Comparison of ENCODE assay signal across 15 cellular contexts in genomic region chr4:39406763-39407583, GRCh38. TPM values are rescaled to one million over a fixed set of nuclear protein-coding genes. Genes with fewer than 3 reads are reported as not detected.
A peak's percentile ranks its signal among the peaks of the same experiment; 100 is the strongest.
DNase-seq lines count a peak whose midpoint lies in the region; ATAC-seq, FAIRE-seq and TF ChIP-seq lines count a peak whose summit lies in the region.
"Had no signal": no experiment of that assay in that cellular context is flagged by ENCODE, and none has a peak within 500 bp of the region (broad histone marks: within the 10 kb centered on the region; RNA-seq: fewer than 3 reads in every experiment).

TSS of gene KLB (plus strand) at chr4:39406930. CDS start at chr4:39406950, 20 bp downstream.

- H3K4me1 ChIP-seq in HEK293 (ENCODE audit: control insufficient read depth, insufficient read depth, low read length) (no peaks in the 10 kb centered on the region), K562 (replicated peaks in 1 of 2; ENCODE audit: control insufficient read depth in 2 of 2, insufficient read depth in 2 of 2, low read length in 2 of 2) (no peaks in the 10 kb centered on the region), smooth muscle cell (ENCODE audit: low read depth) (no peaks in the 10 kb centered on the region)

- H2AFZ ChIP-seq in K562 (ENCODE audit: low read depth, low read length) (no peak within 1 kb of the TSS), smooth muscle cell (ENCODE audit: low read depth) (peak within 1 kb of the TSS; percentile 54)

- H3K79me2 ChIP-seq in K562 (ENCODE audit: control insufficient read depth, insufficient read depth, low read length) (no peaks in the 10 kb centered on the region), smooth muscle cell (ENCODE audit: low read depth) (no peaks in the 10 kb centered on the region)

- TF ChIP-seq POLR2A in K562 (conservative IDR thresholded peaks at IDR 0.05): no peak

- H3K27me3 ChIP-seq in K562 (ENCODE audit: control insufficient read depth in 2 of 2, insufficient read depth in 2 of 2, low read length in 2 of 2) (no peaks in the 10 kb centered on the region), smooth muscle cell (ENCODE audit: low read depth) (peaks cover 7% of the 10 kb centered on the region)
- H3K27me3 ChIP-seq: MG63 had no signal

- H3K4me3 ChIP-seq in HEK293 (ENCODE audit: low read depth, low read length) (no peak within 1 kb of the TSS), K562 (no peak within 1 kb of the TSS), smooth muscle cell (peak within 1 kb of the TSS; percentile 17)
- H3K4me3 ChIP-seq: MG63 had no signal

- no peak within 1 kb of the TSS; a peak in 1 of 4 replicates for H3K9ac ChIP-seq in K562 (ENCODE audit: insufficient read depth in 1 of 2, low read depth in 2 of 2, low read length in 2 of 2)
- H3K9ac ChIP-seq in smooth muscle cell (ENCODE audit: low read depth): no peak within 1 kb of the TSS

- no peaks in the 10 kb centered on the region for H3K36me3 ChIP-seq in HEK293 (ENCODE audit: control insufficient read depth in 2 of 2, insufficient read depth in 1 of 2, low read length in 2 of 2)
- no peaks in the 10 kb centered on the region for H3K36me3 ChIP-seq in K562 (ENCODE audit: control insufficient read depth, insufficient read depth, low read length)
- no peaks in the 10 kb centered on the region for H3K36me3 ChIP-seq in smooth muscle cell (ENCODE audit: low read depth)
- H3K36me3 ChIP-seq: MG63 had no signal

- H3K9me1 ChIP-seq in K562 (ENCODE audit: control insufficient read depth, insufficient read depth, low read length): no peaks in the 10 kb centered on the region

- TF ChIP-seq EP300 in K562 (IDR thresholded peaks at IDR 0.05; ENCODE audit: low read length): no peak

- ATAC-seq in K562 (no peak; the same call in 2 of the 3 replicates), left colon (peak; percentile 100), HG02852 (IDR thresholded peaks at IDR 0.05; ENCODE audit: unreplicated experiment) (no peak), GM18868 (IDR thresholded peaks at IDR 0.05; ENCODE audit: unreplicated experiment) (no peak), GM19035 (IDR thresholded peaks at IDR 0.05; ENCODE audit: unreplicated experiment) (no peak)
- ATAC-seq: stimulated activated naive CD8-positive, alpha-beta T cell treated with anti-CD3 and anti-CD28 coated beads, Interleukin-15, Interleukin-2, amounts not matched to agents 100 U/mL and 50 U/mL, for 24 hours had no signal

- H3F3A ChIP-seq in smooth muscle cell (ENCODE audit: low read depth): no peaks in the 10 kb centered on the region

- FAIRE-seq in K562 (lab: Jason Lieb, UNC): no peak
- FAIRE-seq: GM12891 had no signal

- H4K20me1 ChIP-seq in K562 (replicated peaks; ENCODE audit: control insufficient read depth, insufficient read depth, low read length) (no peaks in the 10 kb centered on the region), smooth muscle cell (ENCODE audit: low read depth) (no peaks in the 10 kb centered on the region)

- 4% methylated on average over 12 of the region's 12 CpGs for WGBS in K562 (ENCODE audit: insufficient coverage, low coverage, missing lambda C conversion rate)
- WGBS in smooth muscle cell (ENCODE audit: low lambda C conversion rate): 45% methylated on average over 12 of the region's 12 CpGs

- POLR2A ChIA-PET in HEK293 (lab: Yijun Ruan, JAX): no interaction called here
- POLR2A ChIA-PET in K562 (lab: Yijun Ruan, JAX): interaction anchor here (1.2 to 1.6 kb wide), 3 partner anchors 16 to 173 kb away, joined by 3 to 4 read pairs (median 4); no protein-coding TSS in a partner anchor

- CTCF ChIA-PET in HEK293 (lab: Yijun Ruan, JAX): interaction anchor here (0.6 kb wide), 1 partner anchor 21 kb away, joined by 3 read pairs; no protein-coding TSS in a partner anchor
- CTCF ChIA-PET in K562 (lab: Yijun Ruan, JAX; ENCODE audit: low intra/inter-chr PET ratio): no interaction called here

- no peak for DNase-seq in K562 (ENCODE audit: extremely low read depth in 1 of 4, low spot score in 3 of 4)
- peak; percentile 42 to 49 for DNase-seq in left colon
- DNase-seq in smooth muscle cell (lab: John Stamatoyannopoulos, UW; ENCODE audit: unreplicated experiment): no peak
- DNase-seq: activated naive CD4-positive, alpha-beta T cell; effector CD4-positive, alpha-beta T cell; MG63; NCI-H1930; NCI-H69; stimulated activated naive CD8-positive, alpha-beta T cell treated with anti-CD3 and anti-CD28 coated beads, Interleukin-15, Interleukin-2, amounts not matched to agents 100 U/mL and 50 U/mL, for 24 hours had no signal

- intact Hi-C loops in K562 (cut with micrococcal nuclease) (no loop called here), left colon (cut with DNase I, micrococcal nuclease) (no loop called here)

- no peak for TF ChIP-seq RAD21 in K562 (CRISPR knock-in tag; conservative IDR thresholded peaks at IDR 0.05 in 1 of 2, IDR thresholded peaks at IDR 0.05 in 1 of 2)

- H3K27ac ChIP-seq in HEK293 (ENCODE audit: extremely low read depth, low read depth, low read length) (no peak within 1 kb of the TSS), K562 (ENCODE audit: extremely low read depth, low read depth, low read length) (no peak within 1 kb of the TSS), smooth muscle cell (ENCODE audit: low read depth) (no peak within 1 kb of the TSS)

- TF ChIP-seq CTCF in HEK293 (tag by site-specific recombination; IDR thresholded peaks at IDR 0.05): no peak
- TF ChIP-seq CTCF in K562 (IDR thresholded peaks at IDR 0.05 in 2 of 3, conservative IDR thresholded peaks at IDR 0.05 in 1 of 3; ENCODE audit: insufficient read depth in 2 of 3, low read depth in 1 of 3, low read length in 3 of 3): no peak
- no peak for TF ChIP-seq CTCF in smooth muscle cell (IDR thresholded peaks at IDR 0.05; ENCODE audit: borderline replicate concordance, insufficient read depth, poor library complexity, severe bottlenecking)

- in situ Hi-C loops in K562 (cut with MboI): no loop called here

- H3K4me2 ChIP-seq in K562 (ENCODE audit: insufficient read depth, low read length) (no peak within 1 kb of the TSS), smooth muscle cell (peak within 1 kb of the TSS; percentile 58)

- no peaks in the 10 kb centered on the region for H3K9me3 ChIP-seq in HEK293 (ENCODE audit: control insufficient read depth, insufficient read depth, low read depth, low read length)
- no peaks in the 10 kb centered on the region for H3K9me3 ChIP-seq in K562 (replicated peaks; ENCODE audit: control insufficient read depth, insufficient read depth, low read depth, low read length)
- no peaks in the 10 kb centered on the region for H3K9me3 ChIP-seq in smooth muscle cell (replicated peaks; ENCODE audit: low read depth)
- H3K9me3 ChIP-seq: MG63 had no signal

- no TSS peak for BruUV-seq in K562 (replicated peaks; lab: Mats Ljungman, UMichigan)

TF ChIP-seq in HEK293, 187 proteins besides CTCF, POLR2A, EP300 and RAD21 (continues in another document):
- TF ChIP-seq ZBTB17 (tag by site-specific recombination; IDR thresholded peaks at IDR 0.05) (peak; percentile 73), ZNF660 (tag by site-specific recombination; IDR thresholded peaks at IDR 0.05) (no peak), PRDM1 (tag by site-specific recombination; IDR thresholded peaks at IDR 0.05) (peak; percentile 75)

TF ChIP-seq in K562, 482 proteins besides CTCF, POLR2A, EP300 and RAD21:
- TF ChIP-seq MEIS2 (IDR thresholded peaks at IDR 0.05; ENCODE audit: partially characterized antibody) (peak; percentile 43), RCOR1 (IDR thresholded peaks at IDR 0.05; ENCODE audit: borderline replicate concordance in 1 of 2, low read depth in 2 of 2, low read length in 2 of 2) (peak in 1 of 2 experiments; percentile 42; a peak in 1 of 4 replicates), FOXJ3 (CRISPR knock-in tag; IDR thresholded peaks at IDR 0.05) (no peak)
- TF ChIP-seq, protein P1, sequence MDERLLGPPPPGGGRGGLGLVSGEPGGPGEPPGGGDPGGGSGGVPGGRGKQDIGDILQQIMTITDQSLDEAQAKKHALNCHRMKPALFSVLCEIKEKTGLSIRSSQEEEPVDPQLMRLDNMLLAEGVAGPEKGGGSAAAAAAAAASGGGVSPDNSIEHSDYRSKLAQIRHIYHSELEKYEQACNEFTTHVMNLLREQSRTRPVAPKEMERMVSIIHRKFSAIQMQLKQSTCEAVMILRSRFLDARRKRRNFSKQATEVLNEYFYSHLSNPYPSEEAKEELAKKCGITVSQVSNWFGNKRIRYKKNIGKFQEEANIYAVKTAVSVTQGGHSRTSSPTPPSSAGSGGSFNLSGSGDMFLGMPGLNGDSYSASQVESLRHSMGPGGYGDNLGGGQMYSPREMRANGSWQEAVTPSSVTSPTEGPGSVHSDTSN (CRISPR knock-in tag; IDR thresholded peaks at IDR 0.05; ENCODE audit: low read depth): no peak
- TF ChIP-seq, protein P1 (tag; conservative IDR thresholded peaks at IDR 0.05; ENCODE audit: low read depth): peak; percentile 40; the same call in 1 of the 2 replicates

RNA-seq across cellular contexts. Expression of gene KLB, which starts in this region (rescaled TPM):
- total RNA-seq in K562 (2011; cell fraction: chromatin; rRNA removed; ENCODE audit: low replicate concordance): not detected in 2 replicates
- not detected in 2 replicates for total RNA-seq in K562 (2011; cell fraction: nucleolus; rRNA removed)
- total RNA-seq in K562 (2011; cell fraction: nucleoplasm; rRNA removed): not detected in 2 replicates
- not detected in 2 replicates for total RNA-seq in K562 (2014; rRNA removed)
- not detected in 2 replicates for total RNA-seq in K562 (2014; rRNA removed; fragmentation: Illumina TruSeq; extraction: Trizol)
- not detected in 2 replicates for total RNA-seq in K562 (2015; rRNA removed; fragmentation: Illumina TruSeq; extraction: Trizol)
- total RNA-seq in K562 (2021): 0.04 TPM in 1 of 2 replicates, not detected in the other
- polyA plus RNA-seq in K562 (2011; rRNA removed): not detected in 2 replicates
- not detected in 2 replicates for polyA plus RNA-seq in K562 (2011; cell fraction: cytosol; rRNA removed)
- polyA plus RNA-seq in K562 (2011; cell fraction: nucleus; rRNA removed): not detected in 2 replicates
- polyA plus RNA-seq in K562 (2012): 0.04 and 0.05 TPM in 2 replicates
- not detected in 2 replicates for polyA plus RNA-seq in K562 (2014; fragmentation: Illumina TruSeq; extraction: Trizol)
- polyA plus RNA-seq in K562 (2014; fragmentation: Nextera tagmentation; extraction: Ambion mirVana): under 1 TPM; 0.04 to 0.13 TPM
- polyA plus RNA-seq in K562 (2014; rRNA removed): not detected in 2 replicates
- not detected in 2 replicates for polyA minus RNA-seq in K562 (2011; rRNA and poly(A)+ RNA removed)
- polyA minus RNA-seq in K562 (2011; cell fraction: cytosol; rRNA and poly(A)+ RNA removed): not detected in 2 replicates
- polyA minus RNA-seq in K562 (2011; cell fraction: nucleus; rRNA and poly(A)+ RNA removed): not detected in 2 replicates
- 1 to 10 TPM in 1 of 2 donors, under 1 TPM in 1; 0.64 to 2.3 TPM for total RNA-seq in left colon
- 0.04 TPM in 2 replicates for total RNA-seq in smooth muscle cell
- 0.06 TPM in 1 of 2 replicates, not detected in the other for polyA plus RNA-seq in smooth muscle cell
- total RNA-seq: RPMI7951 had no signal

Comparison
In these comparisons a context has a peak if more than half of its experiments do, and no peak if none do; other contexts are left out.
1. DNase-seq: peak in left colon (2 of 2); none in K562 (0 of 4) and smooth muscle cell (single experiment).
2. Of the 44 proteins assayed by ChIP-seq in both K562 and HEK293: peak only in K562: none; only in HEK293: PRDM10, TRIM28 and ZBTB17; in both: none; in neither: 41.